Comparison of ENCODE assay signal across 24 cellular contexts in the genomic region with DNA sequence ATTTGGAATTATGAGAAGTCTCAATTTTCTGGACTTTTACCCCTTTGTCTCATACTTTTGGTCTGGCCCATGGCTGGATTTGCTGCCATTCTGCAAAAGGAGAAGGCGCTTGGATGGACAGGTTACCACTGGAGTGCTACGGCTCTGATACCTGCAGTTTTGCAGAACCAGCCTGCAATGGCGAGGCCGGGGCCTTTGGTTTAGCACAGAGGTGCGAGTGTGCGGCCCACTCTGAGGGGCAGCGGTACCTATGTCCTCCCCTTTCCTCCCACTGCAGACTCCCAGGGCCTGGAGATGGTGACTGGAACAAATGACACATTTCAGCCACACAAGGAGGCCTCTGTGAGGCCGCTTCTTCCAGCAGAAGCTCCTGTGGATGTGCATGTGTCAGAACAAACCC. TPM values are rescaled to one million over a fixed set of nuclear protein-coding genes. Genes with fewer than 3 reads are reported as not detected.
A peak's percentile ranks its signal among the peaks of the same experiment; 100 is the strongest.
DNase-seq lines count a peak whose midpoint lies in the region; ATAC-seq and TF ChIP-seq lines count a peak whose summit lies in the region.
"Had no signal": no experiment of that assay in that cellular context is flagged by ENCODE, and none has a peak within 500 bp of the region (broad histone marks: within the 10 kb centered on the region; RNA-seq: fewer than 3 reads in every experiment).

No MANE protein-coding gene starts in this region.

- no peaks in the 10 kb centered on the region for H3K27me3 Mint-ChIP-seq in type B pancreatic cell
- H3K27me3 Mint-ChIP-seq in neural progenitor cell (ENCODE audit: insufficient read depth, low read depth): no peaks in the 10 kb centered on the region
- H3K27me3 Mint-ChIP-seq: CD4-positive, alpha-beta T cell had no signal

- no peak overlapping the region for H2AFZ ChIP-seq in neural progenitor cell (replicated peaks)
- H2AFZ ChIP-seq: GM23338 had no signal

- peaks cover 0 to 100% (median 48%) of the 10 kb centered on the region in 9 donors for H3K36me3 ChIP-seq in heart right ventricle
- H3K36me3 ChIP-seq in lung (ENCODE audit: control insufficient read depth in 2 of 2, insufficient read depth in 2 of 2, low read length in 2 of 2): peaks cover 32 to 54% of the 10 kb centered on the region in 2 donors
- H3K36me3 ChIP-seq in neural progenitor cell: no peaks in the 10 kb centered on the region

- H3K79me2 ChIP-seq in neural progenitor cell (ENCODE audit: low read depth): no peaks in the 10 kb centered on the region

- H4K20me1 ChIP-seq in neural progenitor cell (ENCODE audit: low read depth): peaks cover 5% of the 10 kb centered on the region

- no peaks in the 10 kb centered on the region for H3K9me3 ChIP-seq in heart right ventricle
- H3K9me3 ChIP-seq in lung (ENCODE audit: control insufficient read depth in 2 of 2, insufficient read depth in 1 of 2, low read length in 1 of 2): peaks cover 0 to 3% of the 10 kb centered on the region in 2 donors
- no peaks in the 10 kb centered on the region for H3K9me3 ChIP-seq in neural progenitor cell (ENCODE audit: low read depth)
- H3K9me3 ChIP-seq: A549; BE2C; BLaER1 treated with 17β-estradiol and CSF1 and Interleukin-3, amounts not matched to agents 10 nM and 100 nM had no signal

- no peak overlapping the region for H3K4me3 Mint-ChIP-seq in type B pancreatic cell
- H3K4me3 Mint-ChIP-seq in neural progenitor cell: no peak overlapping the region
- no peak overlapping the region for H3K4me3 Mint-ChIP-seq in stimulated activated effector memory CD8-positive, alpha-beta T cell treated with anti-CD3 and anti-CD28 coated beads, Interleukin-12 subunit alpha, Interleukin-12 subunit beta, amount 100 ng/mL, for 72 hours
- H3K4me3 Mint-ChIP-seq: CD14-positive monocyte; CD4-positive, alpha-beta T cell; GM23338; H9; HFFc6 had no signal

- TF ChIP-seq CTCF in heart right ventricle (IDR thresholded peaks at IDR 0.05) (no peak), lung (IDR thresholded peaks at IDR 0.05; ENCODE audit: control extremely low read depth, extremely low read depth) (no peak), type B pancreatic cell (conservative IDR thresholded peaks at IDR 0.05) (no peak), neural progenitor cell (IDR thresholded peaks at IDR 0.05) (no peak)

- peaks cover 26% of the 10 kb centered on the region for H3K36me3 Mint-ChIP-seq in type B pancreatic cell
- peaks cover 33% of the 10 kb centered on the region for H3K36me3 Mint-ChIP-seq in neural progenitor cell
- H3K36me3 Mint-ChIP-seq in stimulated activated effector memory CD8-positive, alpha-beta T cell treated with anti-CD3 and anti-CD28 coated beads, Interleukin-12 subunit alpha, Interleukin-12 subunit beta, amount 100 ng/mL, for 72 hours: peaks cover 97% of the 10 kb centered on the region

- H3K4me1 Mint-ChIP-seq in type B pancreatic cell (ENCODE audit: unreplicated experiment) (no peaks in the 10 kb centered on the region), neural progenitor cell (no peaks in the 10 kb centered on the region)
- H3K4me1 Mint-ChIP-seq in stimulated activated effector memory CD8-positive, alpha-beta T cell treated with anti-CD3 and anti-CD28 coated beads, Interleukin-12 subunit alpha, Interleukin-12 subunit beta, amount 100 ng/mL, for 72 hours: peaks cover 11% of the 10 kb centered on the region
- H3K4me1 Mint-ChIP-seq: CD14-positive monocyte, GM23338 had no signal

- H3K27ac Mint-ChIP-seq in type B pancreatic cell (no peak overlapping the region), neural progenitor cell (no peak overlapping the region)
- H3K27ac Mint-ChIP-seq in stimulated activated effector memory CD8-positive, alpha-beta T cell treated with anti-CD3 and anti-CD28 coated beads, Interleukin-12 subunit alpha, Interleukin-12 subunit beta, amount 100 ng/mL, for 72 hours: no peak overlapping the region
- H3K27ac Mint-ChIP-seq: CD14-positive monocyte; CD4-positive, alpha-beta T cell; GM23338; H9; HFFc6 had no signal

- no peak overlapping the region for H3K27ac ChIP-seq in heart right ventricle
- no peak overlapping the region for H3K27ac ChIP-seq in lung (ENCODE audit: low read depth in 1 of 2, low read length in 1 of 2)
- H3K27ac ChIP-seq in neural progenitor cell: no peak overlapping the region
- H3K27ac ChIP-seq: A549; BLaER1 treated with 17β-estradiol and CSF1 and Interleukin-3, amounts not matched to agents 10 nM and 100 nM had no signal

- DNase-seq in Right ventricle myocardium inferior (ENCODE audit: missing footprints) (peak; percentile 7), heart right ventricle (no peak), lung (ENCODE audit: low spot score) (peak; percentile 22), type B pancreatic cell (ENCODE audit: extremely low spot score, unreplicated experiment) (peak; percentile 36), dedifferentiated amniotic fluid mesenchymal stem cell (ENCODE audit: extremely low spot score) (no peak), neural progenitor cell (ENCODE audit: low spot score) (no peak)
- no peak for DNase-seq in stimulated activated effector memory CD8-positive, alpha-beta T cell treated with anti-CD3 and anti-CD28 coated beads, Interleukin-12 subunit alpha, Interleukin-12 subunit beta, amount 100 ng/mL, for 72 hours (ENCODE audit: low spot score in 2 of 2)
- DNase-seq: 8988T; ACHN; AML-193; BE2C; Calu3; CD4-positive, alpha-beta T cell; COR-L47; DMS53; DMS79 treated with DMSO at 0.1 percent for 48 hours; GF-D8; H9; HFFc6 had no signal

- no peak overlapping the region for H3K4me2 ChIP-seq in neural progenitor cell
- H3K4me2 ChIP-seq: A549; BLaER1 treated with 17β-estradiol and CSF1 and Interleukin-3, amounts not matched to agents 10 nM and 100 nM; GM23338 had no signal

- no peak overlapping the region for H3K9ac ChIP-seq in neural progenitor cell
- H3K9ac ChIP-seq: BLaER1 treated with 17β-estradiol and CSF1 and Interleukin-3, amounts not matched to agents 10 nM and 100 nM had no signal

- no peak overlapping the region for H3K4me3 ChIP-seq in heart right ventricle
- no peak overlapping the region for H3K4me3 ChIP-seq in lung
- H3K4me3 ChIP-seq in neural progenitor cell: no peak overlapping the region
- H3K4me3 ChIP-seq: A549; BLaER1 treated with 17β-estradiol and CSF1 and Interleukin-3, amounts not matched to agents 10 nM and 100 nM; GM23338 had no signal

- ATAC-seq in Right ventricle myocardium inferior: no peak
- no peak for ATAC-seq in heart right ventricle
- no peak for ATAC-seq in lung (ENCODE audit: insufficient read depth, low FRiP score)
- ATAC-seq in stimulated activated effector memory CD8-positive, alpha-beta T cell treated with anti-CD3 and anti-CD28 coated beads, Interleukin-12 subunit alpha, Interleukin-12 subunit beta, amount 100 ng/mL, for 72 hours: no peak
- ATAC-seq: A549, GM23338, HCT116 had no signal

- H3K4me1 ChIP-seq in heart right ventricle (no peaks in the 10 kb centered on the region), lung (ENCODE audit: control insufficient read depth in 2 of 2, insufficient read depth in 2 of 2, low read length in 2 of 2) (peaks cover 0 to 1% of the 10 kb centered on the region in 2 donors), neural progenitor cell (no peaks in the 10 kb centered on the region)
- H3K4me1 ChIP-seq: A549; BE2C; BLaER1 treated with 17β-estradiol and CSF1 and Interleukin-3, amounts not matched to agents 10 nM and 100 nM had no signal

- no peaks in the 10 kb centered on the region for H3F3A ChIP-seq in neural progenitor cell (ENCODE audit: low read depth)

- H3K27me3 ChIP-seq in heart right ventricle (no peaks in the 10 kb centered on the region), lung (ENCODE audit: control insufficient read depth, insufficient read depth) (no peaks in the 10 kb centered on the region), neural progenitor cell (no peaks in the 10 kb centered on the region)
- H3K27me3 ChIP-seq: BE2C; BLaER1 treated with 17β-estradiol and CSF1 and Interleukin-3, amounts not matched to agents 10 nM and 100 nM had no signal

- H3K9me3 Mint-ChIP-seq in type B pancreatic cell: no peaks in the 10 kb centered on the region
- H3K9me3 Mint-ChIP-seq in neural progenitor cell: no peaks in the 10 kb centered on the region
- no peaks in the 10 kb centered on the region for H3K9me3 Mint-ChIP-seq in stimulated activated effector memory CD8-positive, alpha-beta T cell treated with anti-CD3 and anti-CD28 coated beads, Interleukin-12 subunit alpha, Interleukin-12 subunit beta, amount 100 ng/mL, for 72 hours
- H3K9me3 Mint-ChIP-seq: CD14-positive monocyte; CD4-positive, alpha-beta T cell; GM23338; H9; HFFc6 had no signal

- intact Hi-C loops in Right ventricle myocardium inferior (cut with DNase I) (no loop called here), heart right ventricle (cut with DNase I) (no loop called here)

- WGBS in heart right ventricle, 2 donors: 89 to 91% methylated on average over 8 of the region's 8 CpGs
- WGBS in lung, 2 donors: 89 to 96% methylated on average over 8 of the region's 8 CpGs

RNA-seq across cellular contexts. Expression of a gene that starts 11.9 kb away (rescaled TPM):
- 7.2 TPM for total RNA-seq in Right ventricle myocardium inferior
- 1 to 10 TPM; 6.8 to 9.1 (median 8.0) TPM for total RNA-seq in heart right ventricle
- polyA plus RNA-seq in heart right ventricle: 1 to 10 TPM; 6.1 to 6.7 TPM
- 10 to 100 TPM in 1 of 2 donors, 1 to 10 TPM in 1; 7.6 to 12.3 TPM for total RNA-seq in lung
- polyA plus RNA-seq in lung: 1 to 10 TPM; 7.8 to 9.4 TPM
- 17.4 and 17.6 TPM in 2 replicates for total RNA-seq in type B pancreatic cell (ENCODE audit: low replicate concordance)
- 6.6 and 11.7 TPM in 2 replicates for total RNA-seq in neural progenitor cell (ENCODE audit: low replicate concordance)

RNA-seq across cellular contexts. Expression of a gene that starts 48.6 kb away (rescaled TPM):
- 8.4 TPM for total RNA-seq in Right ventricle myocardium inferior
- 10 to 100 TPM in 2 of 10 donors, 1 to 10 TPM in 8; 6.2 to 10.5 (median 8.5) TPM for total RNA-seq in heart right ventricle
- polyA plus RNA-seq in heart right ventricle: 1 to 10 TPM; 4.5 to 7.0 TPM
- total RNA-seq in lung: 10 to 100 TPM; 16.4 to 25.1 TPM
- 10 to 100 TPM in 1 of 2 donors, 1 to 10 TPM in 1; 8.9 to 17.8 TPM for polyA plus RNA-seq in lung
- total RNA-seq in type B pancreatic cell (ENCODE audit: low replicate concordance): 20.2 and 20.4 TPM in 2 replicates
- total RNA-seq in neural progenitor cell (ENCODE audit: low replicate concordance): 11.0 and 24.1 TPM in 2 replicates

Comparison
In these comparisons a context has a peak if more than half of its experiments do, and no peak if none do; other contexts are left out.
1. DNase-seq: peak in Right ventricle myocardium inferior (single experiment), lung (single experiment) and type B pancreatic cell (single experiment); none in heart right ventricle (0 of 2), dedifferentiated amniotic fluid mesenchymal stem cell (single experiment), neural progenitor cell (single experiment) and stimulated activated effector memory CD8-positive, alpha-beta T cell treated with anti-CD3 and anti-CD28 coated beads, Interleukin-12 subunit alpha, Interleukin-12 subunit beta, amount 100 ng/mL, for 72 hours (0 of 2).